ENCODE assay signal across 9 cellular contexts in the genomic region with DNA sequence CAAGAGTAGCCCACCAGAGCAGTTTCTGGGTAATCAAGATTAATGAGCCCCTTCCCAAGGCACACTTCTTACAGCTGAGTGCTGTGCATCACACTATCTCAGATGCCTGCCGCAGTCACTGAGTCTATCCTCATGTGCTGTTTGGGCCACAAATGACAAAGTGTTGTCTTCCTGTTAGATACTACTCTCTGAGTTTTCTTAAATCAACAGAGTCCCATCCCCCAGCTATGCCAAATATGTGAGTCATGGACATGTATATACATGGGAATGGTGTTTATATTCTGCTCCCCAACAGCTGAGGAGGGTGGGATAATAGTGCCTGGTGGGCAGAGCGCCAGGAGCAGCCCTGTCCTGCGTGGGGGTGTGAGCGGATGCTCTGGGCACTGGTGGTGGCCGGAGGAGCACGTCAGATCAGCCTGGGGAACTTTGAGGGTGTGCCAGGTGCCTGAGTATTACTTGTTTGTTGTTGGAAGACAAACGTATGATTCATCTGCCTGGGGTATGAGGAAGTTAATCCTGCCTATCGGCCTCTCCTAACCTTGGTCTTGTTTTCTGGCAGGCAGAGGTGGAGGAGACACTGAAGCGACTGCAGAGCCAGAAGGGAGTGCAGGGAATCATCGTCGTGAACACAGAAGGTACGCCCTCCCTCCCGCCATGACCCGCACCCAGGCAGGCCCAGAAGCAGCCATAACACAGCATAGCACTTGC. TPM values are rescaled to one million over a fixed set of nuclear protein-coding genes. Genes with fewer than 3 reads are reported as not detected.
DNase-seq lines count a peak whose midpoint lies in the region; FAIRE-seq and TF ChIP-seq lines count a peak whose summit lies in the region.
"Had no signal": no experiment of that assay in that cellular context is flagged by ENCODE, and none has a peak within 500 bp of the region (broad histone marks: within the 10 kb centered on the region; RNA-seq: fewer than 3 reads in every experiment).

No MANE protein-coding gene starts in this region.

- DNase-seq in DMS153 treated with DMSO at 0.1 percent for 48 hours (lab: John Stamatoyannopoulos, UW; ENCODE audit: unreplicated experiment) = peak; percentile 32
- peak; percentile 31 for DNase-seq in OCI-M1 (lab: John Stamatoyannopoulos, UW)
- peak in 4 of 10 donors; percentile 34 to 77 (median 58) for DNase-seq in dorsolateral prefrontal cortex
- DNase-seq in mesenteric fat pad (ENCODE audit: low spot score) = peak; percentile 88
- DNase-seq in urothelium cell line (ENCODE audit: low spot score) = peak; percentile 97
- DNase-seq in activated CD4-positive, CD25-positive, alpha-beta regulatory T cell treated with anti-CD3 and anti-CD28 coated beads, Interleukin-2, amount 50 U/mL, for 72 hours = no peak
- no peak for DNase-seq in activated CD4-positive, alpha-beta T cell treated with anti-CD3 and anti-CD28 coated beads, Interleukin-2, amount 50 U/mL, for 48 hours
- DNase-seq in NCI-H748 (lab: John Stamatoyannopoulos, UW; ENCODE audit: unreplicated experiment) = no peak

- H3K4me3 ChIP-seq in dorsolateral prefrontal cortex = peak overlapping the region in 9 of 59 donors; percentile 1 to 33 (median 10)

- peak overlapping the region; percentile 90 to 100 (median 98) for H3K27ac ChIP-seq in dorsolateral prefrontal cortex

- TF ChIP-seq CTCF in dorsolateral prefrontal cortex (IDR thresholded peaks at IDR 0.05 in 54 of 56, conservative IDR thresholded peaks at IDR 0.05 in 2 of 56; ENCODE audit: low read depth in 1 of 56, partially characterized antibody in 56 of 56) = no peak

- intact Hi-C loops in dorsolateral prefrontal cortex (cut with DNase I) = no loop called here

- peak; percentile 90 for FAIRE-seq in urothelium cell line (lab: Jason Lieb, UNC)
- FAIRE-seq: H1 had no signal

- no peaks in the 10 kb centered on the region for H3K27me3 ChIP-seq in dorsolateral prefrontal cortex

RNA-seq across cellular contexts. Expression of a gene that starts 9.6 kb away (rescaled TPM):
- total RNA-seq in dorsolateral prefrontal cortex (100 to 1,000 TPM; 153 to 387 (median 261) TPM), mesenteric fat pad (131 TPM)

RNA-seq across cellular contexts. Expression of a gene that starts 32.7 kb away (rescaled TPM):
- total RNA-seq in dorsolateral prefrontal cortex (100 to 1,000 TPM in 118 of 120 experiments, 10 to 100 TPM in 2; 86.9 to 270 (median 160) TPM), mesenteric fat pad (48.1 TPM)

Comparison
In these comparisons a context has a peak if more than half of its experiments do, and no peak if none do; other contexts are left out.
1. DNase-seq: peak in DMS153 treated with DMSO at 0.1 percent for 48 hours (single experiment), OCI-M1 (single experiment), mesenteric fat pad (single experiment) and urothelium cell line (single experiment); none in activated CD4-positive, CD25-positive, alpha-beta regulatory T cell treated with anti-CD3 and anti-CD28 coated beads, Interleukin-2, amount 50 U/mL, for 72 hours (single experiment), activated CD4-positive, alpha-beta T cell treated with anti-CD3 and anti-CD28 coated beads, Interleukin-2, amount 50 U/mL, for 48 hours (0 of 2) and NCI-H748 (single experiment).